In genomic region chr10:27997865-27998177, GRCh38 we compare ENCODE assay signal across 9 cellular contexts. TPM values are rescaled to one million over a fixed set of nuclear protein-coding genes. Genes with fewer than 3 reads are reported as not detected.
DNase-seq lines count a peak whose midpoint lies in the region; ATAC-seq and TF ChIP-seq lines count a peak whose summit lies in the region.
"Had no signal": no experiment of that assay in that cellular context is flagged by ENCODE, and none has a peak within 500 bp of the region (broad histone marks: within the 10 kb centered on the region; RNA-seq: fewer than 3 reads in every experiment).

No MANE protein-coding gene starts in this region.

- intact Hi-C loops in A673 (cut with micrococcal nuclease; ENCODE audit: unreplicated experiment) (no loop called here), dorsolateral prefrontal cortex (cut with DNase I) (no loop called here)
- intact Hi-C loops in naive thymus-derived CD4-positive, alpha-beta T cell (cut with micrococcal nuclease) = no loop called here

- H3K9me3 Mint-ChIP-seq in naive thymus-derived CD4-positive, alpha-beta T cell = peaks cover 0 to 3% (median 0%) of the 10 kb centered on the region in 11 donors

- TF ChIP-seq CTCF in A673 (conservative IDR thresholded peaks at IDR 0.05; ENCODE audit: low read depth, low read length) = no peak
- TF ChIP-seq CTCF in dorsolateral prefrontal cortex (IDR thresholded peaks at IDR 0.05 in 54 of 56, conservative IDR thresholded peaks at IDR 0.05 in 2 of 56; ENCODE audit: low read depth in 1 of 56, partially characterized antibody in 56 of 56) = no peak

- no peaks in the 10 kb centered on the region for H3K36me3 Mint-ChIP-seq in naive thymus-derived CD4-positive, alpha-beta T cell

- peaks cover 44 to 68% (median 63%) of the 10 kb centered on the region in 5 donors for H3K27me3 Mint-ChIP-seq in naive thymus-derived CD4-positive, alpha-beta T cell

- H3K27me3 ChIP-seq in A673 (replicated peaks; ENCODE audit: insufficient read depth, low read depth, low read length, poor library complexity) (peaks cover 47% of the 10 kb centered on the region), HUES64 (ENCODE audit: insufficient read depth, low read length) (peaks cover 21% of the 10 kb centered on the region; the same call in 1 of the 2 replicates), dorsolateral prefrontal cortex (peaks cover 0 to 17% (median 0%) of the 10 kb centered on the region in 45 donors)
- H3K27me3 ChIP-seq in naive thymus-derived CD4-positive, alpha-beta T cell (ENCODE audit: control insufficient read depth in 2 of 2, insufficient read depth in 2 of 2, low read length in 2 of 2) = no peaks in the 10 kb centered on the region

- BruUV-seq in A673 (replicated peaks; lab: Mats Ljungman, UMichigan) = no TSS peak

- H3K9me3 ChIP-seq in A673 (ENCODE audit: low read depth, low read length, poor library complexity, severe bottlenecking) = no peaks in the 10 kb centered on the region
- H3K9me3 ChIP-seq in HUES64 (ENCODE audit: insufficient read depth, low read depth, low read length) = no peaks in the 10 kb centered on the region
- H3K9me3 ChIP-seq in naive thymus-derived CD4-positive, alpha-beta T cell (ENCODE audit: control insufficient read depth in 2 of 3, low read length in 3 of 3) = no peaks in the 10 kb centered on the region

- no peaks in the 10 kb centered on the region for H3K4me1 ChIP-seq in A673 (ENCODE audit: insufficient read depth, low read length, poor library complexity, severe bottlenecking)
- H3K4me1 ChIP-seq in HUES64 (ENCODE audit: insufficient read depth, low read length) = peaks cover 22% of the 10 kb centered on the region
- peaks cover 0 to 6% of the 10 kb centered on the region in 2 donors for H3K4me1 ChIP-seq in naive thymus-derived CD4-positive, alpha-beta T cell (ENCODE audit: control insufficient read depth in 2 of 2, insufficient read depth in 2 of 2, low read length in 2 of 2)

- H3K4me3 ChIP-seq in A673 (ENCODE audit: low read depth, low read length, poor library complexity, severe bottlenecking) (peak overlapping the region; percentile 51), HUES64 (ENCODE audit: low read length) (peak overlapping the region; percentile 70), dorsolateral prefrontal cortex (peak overlapping the region in 58 of 59 donors; percentile 43 to 81 (median 65))
- peak overlapping the region; percentile 53 for H3K4me3 ChIP-seq in naive thymus-derived CD4-positive, alpha-beta T cell (ENCODE audit: low read length)

- POLR2A ChIA-PET in A673 (lab: Charles Lee; ENCODE audit: low non-redundant PET) = no interaction called here
- POLR2A ChIA-PET in naive thymus-derived CD4-positive, alpha-beta T cell (lab: Charles Lee) = no interaction called here

- H3K36me3 ChIP-seq in A673 (ENCODE audit: insufficient read depth, low read length, poor library complexity, severe bottlenecking) = no peaks in the 10 kb centered on the region
- H3K36me3 ChIP-seq in HUES64 (ENCODE audit: insufficient read depth, low read length) = no peaks in the 10 kb centered on the region
- H3K36me3 ChIP-seq in naive thymus-derived CD4-positive, alpha-beta T cell (ENCODE audit: control insufficient read depth in 2 of 3, insufficient read depth in 3 of 3, low read length in 3 of 3) = no peaks in the 10 kb centered on the region

- WGBS in HUES64 = 3% methylated on average over 4 of the region's 5 CpGs

- peak overlapping the region; percentile 53; the same call in 1 of the 2 replicates for H3K9ac ChIP-seq in HUES64 (ENCODE audit: low read depth, low read length)

- peaks cover 0 to 20% (median 14%) of the 10 kb centered on the region in 7 donors for H3K4me1 Mint-ChIP-seq in naive thymus-derived CD4-positive, alpha-beta T cell

- ATAC-seq in naive thymus-derived CD4-positive, alpha-beta T cell = no peak
- no peak for ATAC-seq in HG02571 (IDR thresholded peaks at IDR 0.05; ENCODE audit: unreplicated experiment)

- CTCF ChIA-PET in A673 (lab: Charles Lee) = no interaction called here
- CTCF ChIA-PET in naive thymus-derived CD4-positive, alpha-beta T cell (lab: Charles Lee) = interaction anchor here (0.7 kb wide), 1 partner anchor 444 kb away, joined by 3 read pairs; no protein-coding TSS in a partner anchor

- peak overlapping the region; percentile 77 to 96 (median 90) for H3K4me3 Mint-ChIP-seq in naive thymus-derived CD4-positive, alpha-beta T cell

- H3K27ac ChIP-seq in A673 (ENCODE audit: low read depth, low read length, poor library complexity, severe bottlenecking) (no peak overlapping the region), HUES64 (ENCODE audit: low read depth, low read length) (no peak overlapping the region), dorsolateral prefrontal cortex (no peak overlapping the region)
- no peak overlapping the region for H3K27ac ChIP-seq in naive thymus-derived CD4-positive, alpha-beta T cell (ENCODE audit: low read depth, low read length)

- DNase-seq in A673 (ENCODE audit: low spot score) (no peak), dorsolateral prefrontal cortex (no peak), NCI-H510A treated with DMSO at 0.1 percent for 48 hours (lab: John Stamatoyannopoulos, UW) (no peak), Ammon's horn (ENCODE audit: low spot score) (no peak), AG08395 (ENCODE audit: low spot score) (no peak)
- no peak for DNase-seq in naive thymus-derived CD4-positive, alpha-beta T cell
- DNase-seq: NCI-H446 treated with DMSO at 0.1 percent for 48 hours had no signal

- peak overlapping the region in 1 of 9 donors; percentile 7 for H3K27ac Mint-ChIP-seq in naive thymus-derived CD4-positive, alpha-beta T cell

RNA-seq across cellular contexts. Expression of gene ODAD2, which starts 1.1 kb away (rescaled TPM):
- total RNA-seq in A673 (2021) (1.2 and 3.2 TPM in 2 replicates), dorsolateral prefrontal cortex (1 to 10 TPM in 58 of 120 experiments, under 1 TPM in 60, not detected in 2; 0.18 to 3.6 (median 0.98) TPM)
- 4.0 TPM for polyA plus RNA-seq in HUES64 (2013, experiment 1 of 2)
- 4.1 TPM for polyA plus RNA-seq in HUES64 (2013, experiment 2 of 2)
- under 1 TPM in 2 of 5 experiments, not detected in 3; 0.27 to 0.70 TPM for total RNA-seq in naive thymus-derived CD4-positive, alpha-beta T cell
- polyA plus RNA-seq in naive thymus-derived CD4-positive, alpha-beta T cell = not detected
